In genomic region chr12:122858171-122858570, GRCh38 we compare ENCODE assay signal across 2 cellular contexts.
TF ChIP-seq lines count a peak whose summit lies in the region.

No MANE protein-coding gene starts in this region.

TF ChIP-seq in SK-N-SH, 30 proteins besides CTCF, POLR2A, EP300 and RAD21 (continued from another document):
- TF ChIP-seq MAX (IDR thresholded peaks at IDR 0.05; ENCODE audit: low read depth) (no peak), USF2 (IDR thresholded peaks at IDR 0.05; ENCODE audit: borderline replicate concordance, low read depth, low read length) (no peak), REST (IDR thresholded peaks at IDR 0.05; ENCODE audit: low read depth, low read length) (no peak), FOXM1 (IDR thresholded peaks at IDR 0.05; ENCODE audit: low read depth) (no peak), ZBTB33 (IDR thresholded peaks at IDR 0.05; ENCODE audit: borderline replicate concordance, low read depth) (no peak), GABPA (IDR thresholded peaks at IDR 0.05; ENCODE audit: low read depth) (no peak), USF1 (IDR thresholded peaks at IDR 0.05; ENCODE audit: borderline replicate concordance, low read depth) (no peak), FOSL2 (IDR thresholded peaks at IDR 0.05; ENCODE audit: borderline replicate concordance, low read depth) (no peak), ELF1 (IDR thresholded peaks at IDR 0.05) (no peak), TAF1 (IDR thresholded peaks at IDR 0.05; ENCODE audit: borderline replicate concordance, low read depth, low read length) (no peak), EZH2phosphoT487 (IDR thresholded peaks at IDR 0.05; ENCODE audit: borderline replicate concordance, low read depth) (no peak), RFX5 (IDR thresholded peaks at IDR 0.05; ENCODE audit: low read length) (no peak), MEF2A (IDR thresholded peaks at IDR 0.05; ENCODE audit: borderline replicate concordance, low read depth) (no peak)

TF ChIP-seq in SK-N-SH treated with all-trans-retinoic acid at 6 μM for 48 hours, 23 proteins besides CTCF, POLR2A, EP300 and RAD21 (continued from another document):
- TF ChIP-seq CREB5 (CRISPR knock-in tag; IDR thresholded peaks at IDR 0.05; ENCODE audit: low read depth): no peak
- TF ChIP-seq PATZ1 (CRISPR knock-in tag; IDR thresholded peaks at IDR 0.05; ENCODE audit: borderline replicate concordance): no peak
- no peak for TF ChIP-seq CSDC2 (CRISPR knock-in tag; IDR thresholded peaks at IDR 0.05)
- no peak for TF ChIP-seq TOX (CRISPR knock-in tag; IDR thresholded peaks at IDR 0.05; ENCODE audit: borderline replicate concordance)
- no peak for TF ChIP-seq ESRRG (CRISPR knock-in tag; IDR thresholded peaks at IDR 0.05)
- no peak for TF ChIP-seq ISL1 (CRISPR knock-in tag; IDR thresholded peaks at IDR 0.05)
- TF ChIP-seq TSHZ2 (CRISPR knock-in tag; IDR thresholded peaks at IDR 0.05): no peak
- no peak for TF ChIP-seq ZFP30 (CRISPR knock-in tag; IDR thresholded peaks at IDR 0.05)
- no peak for TF ChIP-seq ZFP3 (CRISPR knock-in tag; IDR thresholded peaks at IDR 0.05)
- no peak for TF ChIP-seq CSRNP3 (CRISPR knock-in tag; IDR thresholded peaks at IDR 0.05)
